In genomic region chr16:70759666-70760065, GRCh38 we compare ENCODE assay signal across 1 cellular context.
TF ChIP-seq lines count a peak whose summit lies in the region.

No MANE protein-coding gene starts in this region.

TF ChIP-seq in IMR-90, 13 proteins besides CTCF, POLR2A, EP300 and RAD21 (continued from another document):
- TF ChIP-seq, protein P1, sequence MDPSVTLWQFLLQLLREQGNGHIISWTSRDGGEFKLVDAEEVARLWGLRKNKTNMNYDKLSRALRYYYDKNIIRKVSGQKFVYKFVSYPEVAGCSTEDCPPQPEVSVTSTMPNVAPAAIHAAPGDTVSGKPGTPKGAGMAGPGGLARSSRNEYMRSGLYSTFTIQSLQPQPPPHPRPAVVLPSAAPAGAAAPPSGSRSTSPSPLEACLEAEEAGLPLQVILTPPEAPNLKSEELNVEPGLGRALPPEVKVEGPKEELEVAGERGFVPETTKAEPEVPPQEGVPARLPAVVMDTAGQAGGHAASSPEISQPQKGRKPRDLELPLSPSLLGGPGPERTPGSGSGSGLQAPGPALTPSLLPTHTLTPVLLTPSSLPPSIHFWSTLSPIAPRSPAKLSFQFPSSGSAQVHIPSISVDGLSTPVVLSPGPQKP (IDR thresholded peaks at IDR 0.05; ENCODE audit: borderline replicate concordance, low read depth, low read length) = no peak
- no peak for TF ChIP-seq RFX5 (IDR thresholded peaks at IDR 0.05; ENCODE audit: low read depth, low read length)
- TF ChIP-seq CHD1 (IDR thresholded peaks at IDR 0.05; ENCODE audit: low read depth, low read length) = no peak
- TF ChIP-seq NFE2L2 (IDR thresholded peaks at IDR 0.05; ENCODE audit: low read depth, low read length) = no peak
